In genomic region chr11:65134240-65134951, GRCh38 we compare ENCODE assay signal across 8 cellular contexts. TPM values are rescaled to one million over a fixed set of nuclear protein-coding genes. Genes with fewer than 3 reads are reported as not detected.
DNase-seq lines count a peak whose midpoint lies in the region; ATAC-seq, FAIRE-seq and TF ChIP-seq lines count a peak whose summit lies in the region.

TSS of gene SYVN1 (minus strand) at chr11:65134519. CDS start at chr11:65133601, 918 bp downstream.

- H3K27ac ChIP-seq in left ventricle myocardium inferior (replicated peaks) = peak within 1 kb of the TSS; percentile 100

- DNase-seq in GM13977 (ENCODE audit: low spot score) (peak; percentile 91), NCI-H1436 (lab: John Stamatoyannopoulos, UW) (peak; percentile 81), amniotic epithelial cell (ENCODE audit: low read depth) (peak; percentile 84), left ventricle myocardium inferior (peak; percentile 90), pulmonary artery endothelial cell (ENCODE audit: low read depth, low spot score) (peak; percentile 51), urothelium cell line (ENCODE audit: low spot score) (peak; percentile 91)

- in situ Hi-C loops in GM13977 (cut with MboI; ENCODE audit: low pct_unique_long_range_greater_than_20kb, low sequenced_read_pairs, unreplicated experiment) = no loop called here

- TF ChIP-seq CTCF in GM13977 (IDR thresholded peaks at IDR 0.05; ENCODE audit: extremely low read depth, insufficient read depth, missing control alignments) (no peak), left ventricle myocardium inferior (IDR thresholded peaks at IDR 0.05; ENCODE audit: borderline replicate concordance) (no peak)

- FAIRE-seq in urothelium cell line (lab: Jason Lieb, UNC) = peak; percentile 98

- peak; percentile 49 for ATAC-seq in HG02840 (IDR thresholded peaks at IDR 0.05; ENCODE audit: low FRiP score, unreplicated experiment)

- peak within 1 kb of the TSS; percentile 99 for H3K4me3 ChIP-seq in left ventricle myocardium inferior

- no peaks in the 10 kb centered on the region for H3K27me3 ChIP-seq in left ventricle myocardium inferior (ENCODE audit: low read depth)

- peaks cover 35% of the 10 kb centered on the region for H3K4me1 ChIP-seq in left ventricle myocardium inferior

- peaks cover 37% of the 10 kb centered on the region for H3K36me3 ChIP-seq in left ventricle myocardium inferior

- no peaks in the 10 kb centered on the region for H3K9me3 ChIP-seq in left ventricle myocardium inferior (replicated peaks)

- intact Hi-C loops in T-helper 1 cell treated with Interleukin-12 subunit alpha and Interleukin-12 subunit beta and Interleukin-4 antibody, amounts not matched to agents 30 ng/mL and 1 ng/mL, for 36 hours (cut with micrococcal nuclease) = loop anchor here (1.0 to 5.0 kb wide), 4 partner anchors 12 to 393 kb away; partner anchors contain the start of genes ATG2A, FAU, MRPL49 and POLA2
- intact Hi-C loops in left ventricle myocardium inferior (cut with micrococcal nuclease) = no loop called here

RNA-seq across cellular contexts. Expression of gene SYVN1, which starts in this region (rescaled TPM):
- total RNA-seq in T-helper 1 cell treated with Interleukin-12 subunit alpha and Interleukin-12 subunit beta and Interleukin-4 antibody, amounts not matched to agents 30 ng/mL and 1 ng/mL, for 36 hours = 53.2 and 67.2 TPM in 2 replicates
- total RNA-seq in left ventricle myocardium inferior = 25.6 TPM
- 7.1 and 11.4 TPM in 2 replicates for total RNA-seq in pulmonary artery endothelial cell

Comparison
In these comparisons a context has a peak if more than half of its experiments do, and no peak if none do; other contexts are left out.
1. Peak in every context shown above with its lines: DNase-seq, ATAC-seq, H3K4me3 ChIP-seq and H3K27ac ChIP-seq.